ENCODE assay signal across 1 cellular context in the genomic region with DNA sequence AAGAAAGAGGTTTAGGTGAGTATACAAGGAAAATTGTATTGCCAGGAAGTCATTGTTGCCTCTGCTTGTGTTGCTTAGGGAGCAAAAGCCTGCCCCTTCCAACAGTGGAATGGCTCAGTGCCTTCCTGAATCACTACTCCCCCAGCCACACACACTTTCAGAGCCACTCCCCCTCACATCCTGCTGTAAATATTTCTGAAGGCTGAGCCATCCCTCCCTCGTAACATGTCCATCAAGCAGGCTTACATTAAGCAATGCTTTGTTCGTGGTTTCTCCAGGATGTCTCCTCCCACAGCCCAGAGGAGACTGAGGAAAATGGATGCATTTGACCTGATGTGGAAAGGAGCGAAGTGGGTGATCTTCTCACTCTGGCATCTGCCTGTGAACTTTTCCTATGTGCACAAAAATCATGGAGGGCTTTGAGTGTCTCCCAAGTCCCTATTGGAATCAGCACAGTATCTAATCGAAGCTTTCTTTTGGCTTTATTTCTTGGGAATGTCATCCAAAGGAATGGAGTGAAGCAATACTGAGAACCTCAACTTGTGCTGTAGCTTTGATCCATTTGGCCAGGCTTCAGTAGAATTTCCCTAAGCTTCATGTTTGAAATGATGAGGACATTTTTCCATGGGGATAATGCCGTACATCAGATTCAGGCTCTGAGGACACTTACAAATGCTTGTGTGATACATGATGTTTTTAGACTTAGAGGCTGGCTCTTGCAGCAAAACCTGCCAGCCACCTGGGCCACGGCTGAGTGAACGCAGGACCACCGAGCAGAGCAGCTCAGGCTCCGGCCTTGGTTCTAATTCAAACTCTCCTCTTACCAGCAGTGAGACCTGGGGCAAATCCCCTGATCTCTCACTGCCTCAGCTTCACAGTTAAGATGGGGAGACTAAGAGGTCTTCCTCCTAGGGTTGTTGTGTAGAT.
A peak's percentile ranks its signal among the peaks of the same experiment; 100 is the strongest.
TF ChIP-seq lines count a peak whose summit lies in the region.

No MANE protein-coding gene starts in this region.

TF ChIP-seq in K562, 482 proteins besides CTCF, POLR2A, EP300 and RAD21 (continued from another document):
- TF ChIP-seq, protein P1, sequence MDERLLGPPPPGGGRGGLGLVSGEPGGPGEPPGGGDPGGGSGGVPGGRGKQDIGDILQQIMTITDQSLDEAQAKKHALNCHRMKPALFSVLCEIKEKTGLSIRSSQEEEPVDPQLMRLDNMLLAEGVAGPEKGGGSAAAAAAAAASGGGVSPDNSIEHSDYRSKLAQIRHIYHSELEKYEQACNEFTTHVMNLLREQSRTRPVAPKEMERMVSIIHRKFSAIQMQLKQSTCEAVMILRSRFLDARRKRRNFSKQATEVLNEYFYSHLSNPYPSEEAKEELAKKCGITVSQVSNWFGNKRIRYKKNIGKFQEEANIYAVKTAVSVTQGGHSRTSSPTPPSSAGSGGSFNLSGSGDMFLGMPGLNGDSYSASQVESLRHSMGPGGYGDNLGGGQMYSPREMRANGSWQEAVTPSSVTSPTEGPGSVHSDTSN (CRISPR knock-in tag; IDR thresholded peaks at IDR 0.05; ENCODE audit: low read depth): no peak
- TF ChIP-seq, protein P1 (tag; conservative IDR thresholded peaks at IDR 0.05; ENCODE audit: low read depth): peak; percentile 86
- TF ChIP-seq NFATC3 (IDR thresholded peaks at IDR 0.05) (no peak), ETV1 (tag; conservative IDR thresholded peaks at IDR 0.05; ENCODE audit: low read depth) (peak; percentile 46), MEIS2 (IDR thresholded peaks at IDR 0.05; ENCODE audit: partially characterized antibody) (peak; percentile 92), KLF16 (IDR thresholded peaks at IDR 0.05) (peak; percentile 27; the same call in 1 of the 2 replicates), GABPA (tag; conservative IDR thresholded peaks at IDR 0.05; ENCODE audit: low read depth) (no peak; the same call in 1 of the 2 replicates), CEBPG (CRISPR knock-in tag; IDR thresholded peaks at IDR 0.05) (peak; percentile 79), CEBPG (tag; conservative IDR thresholded peaks at IDR 0.05 in 1 of 2, IDR thresholded peaks at IDR 0.05 in 1 of 2) (peak; percentile 66 to 83; a peak in 3 of 4 replicates), CTBP1 (IDR thresholded peaks at IDR 0.05; ENCODE audit: borderline replicate concordance) (peak; percentile 41; the same call in 1 of the 2 replicates)
- TF ChIP-seq, protein P2, sequence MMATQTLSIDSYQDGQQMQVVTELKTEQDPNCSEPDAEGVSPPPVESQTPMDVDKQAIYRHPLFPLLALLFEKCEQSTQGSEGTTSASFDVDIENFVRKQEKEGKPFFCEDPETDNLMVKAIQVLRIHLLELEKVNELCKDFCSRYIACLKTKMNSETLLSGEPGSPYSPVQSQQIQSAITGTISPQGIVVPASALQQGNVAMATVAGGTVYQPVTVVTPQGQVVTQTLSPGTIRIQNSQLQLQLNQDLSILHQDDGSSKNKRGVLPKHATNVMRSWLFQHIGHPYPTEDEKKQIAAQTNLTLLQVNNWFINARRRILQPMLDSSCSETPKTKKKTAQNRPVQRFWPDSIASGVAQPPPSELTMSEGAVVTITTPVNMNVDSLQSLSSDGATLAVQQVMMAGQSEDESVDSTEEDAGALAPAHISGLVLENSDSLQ (IDR thresholded peaks at IDR 0.05): peak; percentile 89
- TF ChIP-seq, protein P3, sequence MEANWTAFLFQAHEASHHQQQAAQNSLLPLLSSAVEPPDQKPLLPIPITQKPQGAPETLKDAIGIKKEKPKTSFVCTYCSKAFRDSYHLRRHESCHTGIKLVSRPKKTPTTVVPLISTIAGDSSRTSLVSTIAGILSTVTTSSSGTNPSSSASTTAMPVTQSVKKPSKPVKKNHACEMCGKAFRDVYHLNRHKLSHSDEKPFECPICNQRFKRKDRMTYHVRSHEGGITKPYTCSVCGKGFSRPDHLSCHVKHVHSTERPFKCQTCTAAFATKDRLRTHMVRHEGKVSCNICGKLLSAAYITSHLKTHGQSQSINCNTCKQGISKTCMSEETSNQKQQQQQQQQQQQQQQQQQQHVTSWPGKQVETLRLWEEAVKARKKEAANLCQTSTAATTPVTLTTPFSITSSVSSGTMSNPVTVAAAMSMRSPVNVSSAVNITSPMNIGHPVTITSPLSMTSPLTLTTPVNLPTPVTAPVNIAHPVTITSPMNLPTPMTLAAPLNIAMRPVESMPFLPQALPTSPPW (CRISPR knock-in tag; IDR thresholded peaks at IDR 0.05): peak; percentile 38; the same call in 1 of the 2 replicates
